1 cellular context compared by ENCODE assay signal in genomic region chr20:50559856-50560623, GRCh38.
TF ChIP-seq lines count a peak whose summit lies in the region.

No MANE protein-coding gene starts in this region.

TF ChIP-seq in endothelial cell of umbilical vein, 7 proteins besides CTCF, POLR2A, EP300 and RAD21:
- no peak for TF ChIP-seq MYC (IDR thresholded peaks at IDR 0.05; ENCODE audit: low read depth, low read length)
- no peak for TF ChIP-seq EZH2 (IDR thresholded peaks at IDR 0.05; ENCODE audit: borderline replicate concordance, low read depth, low read length, severe bottlenecking)
- no peak for TF ChIP-seq POLR2AphosphoS5 (IDR thresholded peaks at IDR 0.05; ENCODE audit: insufficient read depth, low read depth, low read length)
- TF ChIP-seq GATA2 (IDR thresholded peaks at IDR 0.05; ENCODE audit: insufficient read depth, insufficient read length, low read depth, low read length): no peak
TF ChIP-seq in endothelial cell of umbilical vein: peak in this region for 0.
